ENCODE assay signal across 1 cellular context in the genomic region with DNA sequence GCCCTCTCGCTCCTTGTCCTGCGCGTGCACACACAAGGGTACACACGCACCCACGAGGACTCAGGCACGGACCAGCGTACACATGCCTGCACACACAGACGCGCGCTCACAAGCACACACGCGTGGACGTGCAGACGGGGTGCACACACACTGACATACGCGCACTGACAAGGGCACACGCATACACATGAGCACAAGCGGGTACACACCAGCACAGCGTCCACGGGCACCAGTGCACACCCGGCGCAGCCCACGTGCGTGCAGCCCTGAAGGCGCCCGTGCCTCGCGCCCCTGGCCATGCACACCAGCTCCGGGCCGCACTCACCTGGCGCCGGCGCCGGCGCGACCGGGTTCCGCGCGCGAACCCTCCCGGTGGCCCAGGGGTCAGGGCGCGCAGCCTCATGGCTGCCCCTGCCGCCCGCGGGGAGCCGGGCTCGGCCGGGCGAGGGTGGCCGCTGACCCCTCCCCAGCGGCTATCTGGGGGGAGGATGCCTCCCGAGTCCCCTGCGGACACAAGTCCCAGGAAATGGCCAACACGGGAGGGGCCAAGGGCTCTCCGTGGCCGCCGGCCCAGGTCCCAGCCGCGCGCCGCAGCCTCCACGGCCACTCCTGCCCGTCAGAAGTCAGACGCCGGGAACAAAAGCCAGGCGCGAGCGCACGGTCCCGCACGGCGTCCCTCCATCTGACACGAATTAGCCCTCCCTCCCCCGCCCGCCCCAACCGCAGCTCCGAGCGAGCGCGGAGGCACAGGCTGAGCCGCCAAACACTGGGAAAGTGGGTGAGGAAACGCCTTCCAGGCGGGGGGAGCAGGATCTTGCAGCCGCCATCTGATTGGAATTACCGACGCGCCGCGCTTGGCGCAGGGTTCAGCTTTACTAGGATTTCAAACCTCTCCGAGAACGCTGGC.
TF ChIP-seq lines count a peak whose summit lies in the region.

No MANE protein-coding gene starts in this region.

TF ChIP-seq in WTC11, 78 proteins besides CTCF, POLR2A, EP300 and RAD21 (continued from another document):
- TF ChIP-seq, protein P1, sequence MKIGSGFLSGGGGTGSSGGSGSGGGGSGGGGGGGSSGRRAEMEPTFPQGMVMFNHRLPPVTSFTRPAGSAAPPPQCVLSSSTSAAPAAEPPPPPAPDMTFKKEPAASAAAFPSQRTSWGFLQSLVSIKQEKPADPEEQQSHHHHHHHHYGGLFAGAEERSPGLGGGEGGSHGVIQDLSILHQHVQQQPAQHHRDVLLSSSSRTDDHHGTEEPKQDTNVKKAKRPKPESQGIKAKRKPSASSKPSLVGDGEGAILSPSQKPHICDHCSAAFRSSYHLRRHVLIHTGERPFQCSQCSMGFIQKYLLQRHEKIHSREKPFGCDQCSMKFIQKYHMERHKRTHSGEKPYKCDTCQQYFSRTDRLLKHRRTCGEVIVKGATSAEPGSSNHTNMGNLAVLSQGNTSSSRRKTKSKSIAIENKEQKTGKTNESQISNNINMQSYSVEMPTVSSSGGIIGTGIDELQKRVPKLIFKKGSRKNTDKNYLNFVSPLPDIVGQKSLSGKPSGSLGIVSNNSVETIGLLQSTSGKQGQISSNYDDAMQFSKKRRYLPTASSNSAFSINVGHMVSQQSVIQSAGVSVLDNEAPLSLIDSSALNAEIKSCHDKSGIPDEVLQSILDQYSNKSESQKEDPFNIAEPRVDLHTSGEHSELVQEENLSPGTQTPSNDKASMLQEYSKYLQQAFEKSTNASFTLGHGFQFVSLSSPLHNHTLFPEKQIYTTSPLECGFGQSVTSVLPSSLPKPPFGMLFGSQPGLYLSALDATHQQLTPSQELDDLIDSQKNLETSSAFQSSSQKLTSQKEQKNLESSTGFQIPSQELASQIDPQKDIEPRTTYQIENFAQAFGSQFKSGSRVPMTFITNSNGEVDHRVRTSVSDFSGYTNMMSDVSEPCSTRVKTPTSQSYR (CRISPR knock-in tag; IDR thresholded peaks at IDR 0.05): no peak
- TF ChIP-seq, protein P2, sequence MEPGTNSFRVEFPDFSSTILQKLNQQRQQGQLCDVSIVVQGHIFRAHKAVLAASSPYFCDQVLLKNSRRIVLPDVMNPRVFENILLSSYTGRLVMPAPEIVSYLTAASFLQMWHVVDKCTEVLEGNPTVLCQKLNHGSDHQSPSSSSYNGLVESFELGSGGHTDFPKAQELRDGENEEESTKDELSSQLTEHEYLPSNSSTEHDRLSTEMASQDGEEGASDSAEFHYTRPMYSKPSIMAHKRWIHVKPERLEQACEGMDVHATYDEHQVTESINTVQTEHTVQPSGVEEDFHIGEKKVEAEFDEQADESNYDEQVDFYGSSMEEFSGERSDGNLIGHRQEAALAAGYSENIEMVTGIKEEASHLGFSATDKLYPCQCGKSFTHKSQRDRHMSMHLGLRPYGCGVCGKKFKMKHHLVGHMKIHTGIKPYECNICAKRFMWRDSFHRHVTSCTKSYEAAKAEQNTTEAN (CRISPR knock-in tag; IDR thresholded peaks at IDR 0.05): peak; percentile 62; the same call in 1 of the 2 replicates
- TF ChIP-seq, protein P3, sequence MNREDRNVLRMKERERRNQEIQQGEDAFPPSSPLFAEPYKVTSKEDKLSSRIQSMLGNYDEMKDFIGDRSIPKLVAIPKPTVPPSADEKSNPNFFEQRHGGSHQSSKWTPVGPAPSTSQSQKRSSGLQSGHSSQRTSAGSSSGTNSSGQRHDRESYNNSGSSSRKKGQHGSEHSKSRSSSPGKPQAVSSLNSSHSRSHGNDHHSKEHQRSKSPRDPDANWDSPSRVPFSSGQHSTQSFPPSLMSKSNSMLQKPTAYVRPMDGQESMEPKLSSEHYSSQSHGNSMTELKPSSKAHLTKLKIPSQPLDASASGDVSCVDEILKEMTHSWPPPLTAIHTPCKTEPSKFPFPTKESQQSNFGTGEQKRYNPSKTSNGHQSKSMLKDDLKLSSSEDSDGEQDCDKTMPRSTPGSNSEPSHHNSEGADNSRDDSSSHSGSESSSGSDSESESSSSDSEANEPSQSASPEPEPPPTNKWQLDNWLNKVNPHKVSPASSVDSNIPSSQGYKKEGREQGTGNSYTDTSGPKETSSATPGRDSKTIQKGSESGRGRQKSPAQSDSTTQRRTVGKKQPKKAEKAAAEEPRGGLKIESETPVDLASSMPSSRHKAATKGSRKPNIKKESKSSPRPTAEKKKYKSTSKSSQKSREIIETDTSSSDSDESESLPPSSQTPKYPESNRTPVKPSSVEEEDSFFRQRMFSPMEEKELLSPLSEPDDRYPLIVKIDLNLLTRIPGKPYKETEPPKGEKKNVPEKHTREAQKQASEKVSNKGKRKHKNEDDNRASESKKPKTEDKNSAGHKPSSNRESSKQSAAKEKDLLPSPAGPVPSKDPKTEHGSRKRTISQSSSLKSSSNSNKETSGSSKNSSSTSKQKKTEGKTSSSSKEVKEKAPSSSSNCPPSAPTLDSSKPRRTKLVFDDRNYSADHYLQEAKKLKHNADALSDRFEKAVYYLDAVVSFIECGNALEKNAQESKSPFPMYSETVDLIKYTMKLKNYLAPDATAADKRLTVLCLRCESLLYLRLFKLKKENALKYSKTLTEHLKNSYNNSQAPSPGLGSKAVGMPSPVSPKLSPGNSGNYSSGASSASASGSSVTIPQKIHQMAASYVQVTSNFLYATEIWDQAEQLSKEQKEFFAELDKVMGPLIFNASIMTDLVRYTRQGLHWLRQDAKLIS (CRISPR knock-in tag; IDR thresholded peaks at IDR 0.05; ENCODE audit: borderline replicate concordance): 0 out of 2 replicates have a peak, but pooled peaks have one; percentile 24
- TF ChIP-seq ELF4 (CRISPR knock-in tag; IDR thresholded peaks at IDR 0.05; ENCODE audit: low read depth) (no peak), FOXP1 (CRISPR knock-in tag; IDR thresholded peaks at IDR 0.05; ENCODE audit: borderline replicate concordance) (peak; percentile 39; the same call in 1 of the 2 replicates), MYBL2 (CRISPR knock-in tag; IDR thresholded peaks at IDR 0.05) (0 out of 2 replicates have a peak, but pooled peaks have one; percentile 49)
- TF ChIP-seq, protein P4, sequence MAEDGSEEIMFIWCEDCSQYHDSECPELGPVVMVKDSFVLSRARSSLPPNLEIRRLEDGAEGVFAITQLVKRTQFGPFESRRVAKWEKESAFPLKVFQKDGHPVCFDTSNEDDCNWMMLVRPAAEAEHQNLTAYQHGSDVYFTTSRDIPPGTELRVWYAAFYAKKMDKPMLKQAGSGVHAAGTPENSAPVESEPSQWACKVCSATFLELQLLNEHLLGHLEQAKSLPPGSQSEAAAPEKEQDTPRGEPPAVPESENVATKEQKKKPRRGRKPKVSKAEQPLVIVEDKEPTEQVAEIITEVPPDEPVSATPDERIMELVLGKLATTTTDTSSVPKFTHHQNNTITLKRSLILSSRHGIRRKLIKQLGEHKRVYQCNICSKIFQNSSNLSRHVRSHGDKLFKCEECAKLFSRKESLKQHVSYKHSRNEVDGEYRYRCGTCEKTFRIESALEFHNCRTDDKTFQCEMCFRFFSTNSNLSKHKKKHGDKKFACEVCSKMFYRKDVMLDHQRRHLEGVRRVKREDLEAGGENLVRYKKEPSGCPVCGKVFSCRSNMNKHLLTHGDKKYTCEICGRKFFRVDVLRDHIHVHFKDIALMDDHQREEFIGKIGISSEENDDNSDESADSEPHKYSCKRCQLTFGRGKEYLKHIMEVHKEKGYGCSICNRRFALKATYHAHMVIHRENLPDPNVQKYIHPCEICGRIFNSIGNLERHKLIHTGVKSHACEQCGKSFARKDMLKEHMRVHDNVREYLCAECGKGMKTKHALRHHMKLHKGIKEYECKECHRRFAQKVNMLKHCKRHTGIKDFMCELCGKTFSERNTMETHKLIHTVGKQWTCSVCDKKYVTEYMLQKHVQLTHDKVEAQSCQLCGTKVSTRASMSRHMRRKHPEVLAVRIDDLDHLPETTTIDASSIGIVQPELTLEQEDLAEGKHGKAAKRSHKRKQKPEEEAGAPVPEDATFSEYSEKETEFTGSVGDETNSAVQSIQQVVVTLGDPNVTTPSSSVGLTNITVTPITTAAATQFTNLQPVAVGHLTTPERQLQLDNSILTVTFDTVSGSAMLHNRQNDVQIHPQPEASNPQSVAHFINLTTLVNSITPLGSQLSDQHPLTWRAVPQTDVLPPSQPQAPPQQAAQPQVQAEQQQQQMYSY (CRISPR knock-in tag; IDR thresholded peaks at IDR 0.05): no peak
- TF ChIP-seq, protein P5, sequence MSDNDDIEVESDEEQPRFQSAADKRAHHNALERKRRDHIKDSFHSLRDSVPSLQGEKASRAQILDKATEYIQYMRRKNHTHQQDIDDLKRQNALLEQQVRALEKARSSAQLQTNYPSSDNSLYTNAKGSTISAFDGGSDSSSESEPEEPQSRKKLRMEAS (CRISPR knock-in tag; IDR thresholded peaks at IDR 0.05): peak; percentile 28; the same call in 1 of the 2 replicates
